8 cellular contexts compared by ENCODE assay signal in the genomic region with DNA sequence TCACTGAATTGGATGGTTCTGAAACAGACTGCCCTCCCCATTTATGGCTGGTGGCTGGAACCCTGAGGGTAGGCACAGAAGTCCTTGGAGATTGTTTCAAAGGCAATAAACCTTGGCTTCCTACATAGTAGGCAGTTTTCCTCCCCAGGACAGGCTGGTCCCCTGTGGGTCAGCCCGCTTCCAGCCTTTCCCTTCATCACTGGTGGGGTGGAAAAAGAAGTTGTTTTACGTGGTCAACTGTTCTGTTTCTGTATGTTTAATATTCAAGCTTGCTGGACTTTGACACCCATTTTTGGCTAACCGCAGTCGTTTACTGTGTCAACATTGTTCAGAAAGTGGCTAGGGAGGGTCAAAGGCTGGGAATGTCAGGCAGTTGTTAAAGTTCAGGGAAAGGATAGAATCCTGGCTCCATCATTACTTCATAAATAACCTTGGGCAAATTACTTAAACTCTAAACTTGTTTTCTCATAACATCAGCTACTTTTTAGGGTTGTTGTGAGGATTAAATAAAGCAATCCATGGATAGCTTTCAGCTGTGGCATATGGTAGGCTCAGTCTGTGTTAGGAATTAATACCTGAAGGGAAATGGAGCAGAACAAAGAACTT. TPM values are rescaled to one million over a fixed set of nuclear protein-coding genes. Genes with fewer than 3 reads are reported as not detected.
DNase-seq lines count a peak whose midpoint lies in the region; ATAC-seq and TF ChIP-seq lines count a peak whose summit lies in the region.

No MANE protein-coding gene starts in this region.

- H3K27me3 ChIP-seq in hepatocyte = no peaks in the 10 kb centered on the region
- no peaks in the 10 kb centered on the region for H3K27me3 ChIP-seq in stomach

- TF ChIP-seq CTCF in VCaP (conservative IDR thresholded peaks at IDR 0.05) = no peak
- TF ChIP-seq CTCF in hepatocyte (IDR thresholded peaks at IDR 0.05; ENCODE audit: poor library complexity) = no peak
- no peak for TF ChIP-seq CTCF in stomach (IDR thresholded peaks at IDR 0.05)
- TF ChIP-seq CTCF in GM13976 (IDR thresholded peaks at IDR 0.05; ENCODE audit: borderline replicate concordance, control extremely low read depth, extremely low read depth, insufficient read depth, missing control alignments) = no peak

- H3K4me1 Mint-ChIP-seq in T-helper 2 cell treated with Interferon-gamma antibody and Interleukin-4, amounts not matched to agents 5 μg/mL and 100 μg/mL, for 36 hours (ENCODE audit: low read depth) = peaks cover 29% of the 10 kb centered on the region

- 46% methylated on average over 4 of the region's 4 CpGs for WGBS in hepatocyte (ENCODE audit: low lambda C conversion rate, missing lambda C conversion rate)
- 20 to 50% (median 41%) methylated on average over 4 of the region's 4 CpGs for WGBS in stomach, 5 donors

- H3K4me3 ChIP-seq in hepatocyte (no peak overlapping the region), stomach (peak overlapping the region; percentile 80 to 99 (median 92))

- H3K27ac ChIP-seq in VCaP (peak overlapping the region; percentile 97), hepatocyte (peak overlapping the region; percentile 100), stomach (peak overlapping the region; percentile 96 to 99 (median 97))

- H3K4me1 ChIP-seq in hepatocyte (ENCODE audit: insufficient read depth) (peaks cover 26% of the 10 kb centered on the region), stomach (peaks cover 34 to 65% (median 51%) of the 10 kb centered on the region in 4 donors)

- no peaks in the 10 kb centered on the region for H3K27me3 Mint-ChIP-seq in T-helper 2 cell treated with Interferon-gamma antibody and Interleukin-4, amounts not matched to agents 5 μg/mL and 100 μg/mL, for 36 hours (ENCODE audit: low read depth)

- TF ChIP-seq EP300 in stomach (IDR thresholded peaks at IDR 0.05) = no peak

- H3K4me2 ChIP-seq in hepatocyte = peak overlapping the region; percentile 80

- H3K9me3 Mint-ChIP-seq in T-helper 2 cell treated with Interferon-gamma antibody and Interleukin-4, amounts not matched to agents 5 μg/mL and 100 μg/mL, for 36 hours = no peaks in the 10 kb centered on the region

- H3K36me3 ChIP-seq in hepatocyte (replicated peaks; ENCODE audit: insufficient read depth, low read depth) (no peaks in the 10 kb centered on the region), stomach (peaks cover 14 to 35% (median 29%) of the 10 kb centered on the region in 4 donors)

- intact Hi-C loops in stomach (cut with DNase I; ENCODE audit: low total_unique reads) = no loop called here

- no peak for DNase-seq in T-helper 2 cell treated with Interferon-gamma antibody and Interleukin-4, amounts not matched to agents 5 μg/mL and 100 μg/mL, for 36 hours (ENCODE audit: low spot score)
- DNase-seq in T-helper 2 cell (no peak), hepatocyte (ENCODE audit: low spot score) (peak; percentile 71), stomach (peak; percentile 63), GM13976 (ENCODE audit: low spot score) (no peak)

- H3K27ac Mint-ChIP-seq in T-helper 2 cell treated with Interferon-gamma antibody and Interleukin-4, amounts not matched to agents 5 μg/mL and 100 μg/mL, for 36 hours = peak overlapping the region; percentile 74

- no peaks in the 10 kb centered on the region for H3K9me3 ChIP-seq in hepatocyte (ENCODE audit: low read depth)
- H3K9me3 ChIP-seq in stomach = no peaks in the 10 kb centered on the region

- peaks cover 64% of the 10 kb centered on the region for H3K79me2 ChIP-seq in hepatocyte

- H3K36me3 Mint-ChIP-seq in T-helper 2 cell treated with Interferon-gamma antibody and Interleukin-4, amounts not matched to agents 5 μg/mL and 100 μg/mL, for 36 hours (ENCODE audit: low read depth) = peaks cover 13% of the 10 kb centered on the region

- peak overlapping the region; percentile 98 for H3K4me3 Mint-ChIP-seq in T-helper 2 cell treated with Interferon-gamma antibody and Interleukin-4, amounts not matched to agents 5 μg/mL and 100 μg/mL, for 36 hours

- no peaks in the 10 kb centered on the region for H3K9me2 ChIP-seq in hepatocyte (replicated peaks; ENCODE audit: insufficient read depth)

- no peak for TF ChIP-seq POLR2A in stomach (IDR thresholded peaks at IDR 0.05)

- no peak overlapping the region for H2AFZ ChIP-seq in hepatocyte

- in situ Hi-C loops in GM13976 (cut with MboI; ENCODE audit: low sequenced_read_pairs, unreplicated experiment) = no loop called here

- ATAC-seq in HG03095 (IDR thresholded peaks at IDR 0.05; ENCODE audit: unreplicated experiment) (no peak), GM19452 (IDR thresholded peaks at IDR 0.05; ENCODE audit: unreplicated experiment) (no peak)

- H4K20me1 ChIP-seq in hepatocyte (ENCODE audit: insufficient read depth, poor library complexity, severe bottlenecking) = no peaks in the 10 kb centered on the region

RNA-seq across cellular contexts. Expression of a gene that starts 2.4 kb away (rescaled TPM):
- total RNA-seq in hepatocyte = 114 and 118 TPM in 2 replicates
- polyA plus RNA-seq in hepatocyte = 122 and 140 TPM in 2 replicates
- 100 to 1,000 TPM in 3 of 5 donors, 10 to 100 TPM in 2; 55.4 to 258 (median 137) TPM for total RNA-seq in stomach
- 10 to 100 TPM; 43.6 to 61.7 (median 45.4) TPM for polyA plus RNA-seq in stomach

Comparison
In these comparisons a context has a peak if more than half of its experiments do, and no peak if none do; other contexts are left out.
1. DNase-seq: peak in hepatocyte (single experiment) and stomach (single experiment); none in T-helper 2 cell treated with Interferon-gamma antibody and Interleukin-4, amounts not matched to agents 5 μg/mL and 100 μg/mL, for 36 hours (single experiment), T-helper 2 cell (0 of 5) and GM13976 (single experiment).
2. Peak in every context shown above with its lines, with median percentiles within 50 percentile points of each other: H3K27ac ChIP-seq.